ENCODE assay signal across 10 cellular contexts in genomic region chr11:19380375-19380774, GRCh38.
DNase-seq lines count a peak whose midpoint lies in the region; ATAC-seq and TF ChIP-seq lines count a peak whose summit lies in the region.
"Had no signal": no experiment of that assay in that cellular context is flagged by ENCODE, and none has a peak within 500 bp of the region (broad histone marks: within the 10 kb centered on the region; RNA-seq: fewer than 3 reads in every experiment).

No MANE protein-coding gene starts in this region.

- peak; percentile 94 for ATAC-seq in esophagus mucosa

- H3F3A ChIP-seq in GM23248 (ENCODE audit: insufficient read depth), result peaks cover 20% of the 10 kb centered on the region

- H4K8ac ChIP-seq in trophoblast cell (ENCODE audit: low read depth, low read length), result no peak overlapping the region

- no peak overlapping the region for H3K4ac ChIP-seq in trophoblast cell (ENCODE audit: low read depth, low read length)

- no peak overlapping the region for H2BK12ac ChIP-seq in trophoblast cell (ENCODE audit: low read length)

- CTCF ChIA-PET in RWPE1 (lab: Yijun Ruan, JAX), result no interaction called here

- H3K9ac ChIP-seq in GM23248 (peak overlapping the region; percentile 26; the same call in 1 of the 2 replicates), trophoblast cell (ENCODE audit: low read length) (no peak overlapping the region)

- H3K79me2 ChIP-seq in GM23248 (ENCODE audit: insufficient read depth) (no peaks in the 10 kb centered on the region), trophoblast cell (ENCODE audit: control insufficient read depth, insufficient read depth, low read length, poor library complexity) (no peaks in the 10 kb centered on the region)

- H3K23ac ChIP-seq in trophoblast cell (ENCODE audit: low read length), result no peak overlapping the region

- no peaks in the 10 kb centered on the region for H3K9me2 ChIP-seq in GM23248 (ENCODE audit: insufficient read depth)

- H4K12ac ChIP-seq in trophoblast cell (ENCODE audit: low read depth, low read length), result no peak overlapping the region

- in situ Hi-C loops in GM23248 (cut with MboI), result no loop called here

- no peak overlapping the region for H2BK120ac ChIP-seq in trophoblast cell (ENCODE audit: insufficient read depth, low read length, poor library complexity)

- POLR2A ChIA-PET in RWPE1 (lab: Yijun Ruan, JAX; ENCODE audit: low non-redundant PET), result no interaction called here

- H3K4me3 ChIP-seq in GM23248 (no peak overlapping the region), trophoblast cell (ENCODE audit: low read depth, low read length) (no peak overlapping the region), Peyer's patch (no peak overlapping the region)

- no peak for TF ChIP-seq POLR2A in Peyer's patch (IDR thresholded peaks at IDR 0.05)

- no peak overlapping the region for H3K18ac ChIP-seq in trophoblast cell (ENCODE audit: low read length)

- H3K27me3 ChIP-seq in GM23248 (replicated peaks; ENCODE audit: insufficient read depth), result no peaks in the 10 kb centered on the region
- H3K27me3 ChIP-seq in trophoblast cell (ENCODE audit: insufficient read depth, low read length), result no peaks in the 10 kb centered on the region
- no peaks in the 10 kb centered on the region for H3K27me3 ChIP-seq in Peyer's patch

- no peaks in the 10 kb centered on the region for H3K36me3 ChIP-seq in GM23248 (ENCODE audit: low read depth)
- no peaks in the 10 kb centered on the region for H3K36me3 ChIP-seq in trophoblast cell (ENCODE audit: control insufficient read depth in 1 of 2, insufficient read depth in 2 of 2, low read length in 2 of 2)
- no peaks in the 10 kb centered on the region for H3K36me3 ChIP-seq in Peyer's patch

- H2AFZ ChIP-seq in GM23248 (no peak overlapping the region), trophoblast cell (ENCODE audit: insufficient read depth, low read length, poor library complexity) (no peak overlapping the region)

- H3K9me3 ChIP-seq in GM23248 (ENCODE audit: low read depth) (no peaks in the 10 kb centered on the region), trophoblast cell (ENCODE audit: insufficient read depth, low read depth, low read length) (no peaks in the 10 kb centered on the region), Peyer's patch (no peaks in the 10 kb centered on the region)

- no peaks in the 10 kb centered on the region for H3K79me1 ChIP-seq in trophoblast cell (ENCODE audit: low read length)

- H3K4me1 ChIP-seq in GM23248 (ENCODE audit: insufficient read depth) (peaks cover 37% of the 10 kb centered on the region), trophoblast cell (ENCODE audit: control insufficient read depth in 1 of 2, insufficient read depth in 2 of 2, low read length in 2 of 2) (peaks cover 3 to 6% of the 10 kb centered on the region in 2 experiments), Peyer's patch (no peaks in the 10 kb centered on the region)

- H2AK5ac ChIP-seq in trophoblast cell (ENCODE audit: low read length), result no peak overlapping the region

- 0 to 3% methylated on average over 2 of the region's 2 CpGs for WGBS in GM23248 (ENCODE audit: low coverage in 1 of 2, low lambda C conversion rate in 2 of 2, missing lambda C conversion rate in 2 of 2), 2 experiments
- no CpG with 5 or more reads among the region's 2 CpGs for WGBS in trophoblast cell (ENCODE audit: extremely low coverage, insufficient coverage, insufficient read length)

- H3K27ac ChIP-seq in GM23248 (peak overlapping the region; percentile 84), RWPE1 (no peak overlapping the region), trophoblast cell (ENCODE audit: low read depth, low read length) (no peak overlapping the region), Peyer's patch (no peak overlapping the region)

- H4K20me1 ChIP-seq in GM23248 (ENCODE audit: insufficient read depth), result no peaks in the 10 kb centered on the region

- H4K91ac ChIP-seq in trophoblast cell (ENCODE audit: low read depth, low read length), result no peak overlapping the region

- H3K4me2 ChIP-seq in GM23248 (ENCODE audit: unreplicated experiment) (peak overlapping the region; percentile 61), trophoblast cell (ENCODE audit: low read length) (no peak overlapping the region)

- no peak overlapping the region for H3K14ac ChIP-seq in trophoblast cell (ENCODE audit: low read length)

- H2BK5ac ChIP-seq in trophoblast cell (ENCODE audit: low read depth, low read length, poor library complexity), result no peak overlapping the region

- TF ChIP-seq CTCF in RWPE1 (conservative IDR thresholded peaks at IDR 0.05; ENCODE audit: low read depth), result no peak
- TF ChIP-seq CTCF in Peyer's patch (IDR thresholded peaks at IDR 0.05), result no peak

- DNase-seq in GM23248 (peak; percentile 97), RWPE1 (ENCODE audit: low spot score) (peak; percentile 68), trophoblast cell (peak; percentile 29 to 48), NCI-H446 treated with DMSO at 0.1 percent for 48 hours (lab: John Stamatoyannopoulos, UW) (no peak), Peyer's patch (no peak), occipital lobe (lab: John Stamatoyannopoulos, UW) (no peak), cerebellum (ENCODE audit: low spot score) (no peak)
- DNase-seq: kidney, NCI-H748 treated with DMSO at 0.1 percent for 48 hours had no signal

Comparison
In these comparisons a context has a peak if more than half of its experiments do, and no peak if none do; other contexts are left out.
1. DNase-seq: peak in GM23248 (single experiment), RWPE1 (single experiment) and trophoblast cell (2 of 2); none in NCI-H446 treated with DMSO at 0.1 percent for 48 hours (single experiment), Peyer's patch (0 of 3), occipital lobe (single experiment) and cerebellum (single experiment).